ENCODE assay signal across 16 cellular contexts in the genomic region with DNA sequence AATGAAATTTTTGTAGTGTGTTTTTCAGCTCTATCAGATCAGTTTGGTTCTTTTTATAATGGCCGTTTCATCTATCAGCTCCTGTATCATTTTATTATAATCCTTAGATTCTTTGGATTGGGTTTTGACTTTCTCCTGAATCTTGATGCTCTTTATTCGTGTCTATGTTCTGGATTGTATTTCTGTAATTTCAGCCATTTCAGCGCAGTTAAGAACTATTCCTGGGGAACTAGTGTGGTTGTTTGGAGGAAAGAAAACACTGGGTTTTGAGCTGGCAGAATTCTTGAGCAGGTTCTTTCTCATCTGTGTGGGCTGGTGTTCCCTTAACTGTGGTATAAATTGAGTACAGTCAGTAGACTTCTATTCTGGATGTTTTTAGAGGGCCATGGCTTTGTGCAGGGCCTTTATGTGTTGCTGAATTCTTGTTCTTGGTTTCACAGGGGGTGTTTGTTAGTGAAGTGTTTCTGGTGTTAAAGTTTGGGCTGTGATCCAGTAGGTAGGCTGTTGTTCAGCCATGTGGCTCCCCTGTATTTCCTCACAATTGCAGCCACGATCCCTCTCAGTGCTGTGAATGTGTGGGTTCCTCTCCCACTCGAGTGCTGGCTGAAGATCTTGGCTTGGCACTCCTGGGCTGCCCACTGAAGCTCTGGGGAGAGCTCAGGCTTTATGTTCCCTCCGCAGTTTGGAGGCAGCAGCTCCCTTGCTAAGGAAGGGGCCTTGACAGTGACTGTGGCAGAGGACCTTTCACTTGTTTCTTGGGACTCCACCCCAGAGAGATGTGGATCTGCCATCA. TPM values are rescaled to one million over a fixed set of nuclear protein-coding genes. Genes with fewer than 3 reads are reported as not detected.
"Had no signal": no experiment of that assay in that cellular context is flagged by ENCODE, and none has a peak within 500 bp of the region (broad histone marks: within the 10 kb centered on the region; RNA-seq: fewer than 3 reads in every experiment).

No MANE protein-coding gene starts in this region.

- ATAC-seq: activated CD4-positive, CD25-positive, alpha-beta regulatory T cell treated with anti-CD3 and anti-CD28 coated beads, Interleukin-2, amount 50 U/mL, for 24 hours; lower lobe of right lung; T-cell had no signal

- DNase-seq: activated naive CD4-positive, alpha-beta T cell treated with anti-CD3 and anti-CD28 coated beads, Interleukin-2, amount 10 ng/mL, durations not matched to agents 7 days and 5 days; activated T-cell treated with anti-CD3 and anti-CD28 coated beads for 4 hours; central memory CD4-positive, alpha-beta T cell; colonic mucosa; esophagus squamous epithelium; lower lobe of right lung; naive B cell; stimulated activated CD4-positive, alpha-beta T cell treated with anti-CD3 and anti-CD28 coated beads, Interleukin-15, amount 100 ng/mL, for 24 hours; stimulated activated CD4-positive, alpha-beta T cell treated with anti-CD3 and anti-CD28 coated beads, Interleukin-4, amount 100 ng/mL, for 4 hours; stimulated activated CD8-positive, alpha-beta memory T cell treated with anti-CD3 and anti-CD28 coated beads, Interleukin-4, amount 100 ng/mL, for 48 hours; stimulated activated naive CD4-positive, alpha-beta T cell treated with Interleukin-2 at 50 U/mL for 16 hours; substantia nigra; T-cell; T1000 had no signal

- H3K9me3 ChIP-seq: colonic mucosa, lower lobe of right lung had no signal

- H3K27ac ChIP-seq: colonic mucosa, esophagus squamous epithelium, lower lobe of right lung had no signal

- H3K4me1 ChIP-seq: colonic mucosa, lower lobe of right lung had no signal

- H3K27me3 ChIP-seq: colonic mucosa, esophagus squamous epithelium had no signal

- H3K36me3 ChIP-seq: colonic mucosa, esophagus squamous epithelium, lower lobe of right lung had no signal

- H3K4me3 ChIP-seq: colonic mucosa, esophagus squamous epithelium, lower lobe of right lung had no signal

RNA-seq across cellular contexts. Expression of gene CCDC190, which starts 56.0 kb away (rescaled TPM):
- total RNA-seq: activated T-helper 2 cell treated with anti-CD3 and anti-CD28 coated beads, Interferon-gamma antibody, Interleukin-2, Interleukin-4, amounts not matched to agents 10 μg/mL and 5 μg/mL and 100 μg/mL, durations not matched to agents 14 hours and 24 hours and 36 hours; colonic mucosa; T-cell had no signal
